20 cellular contexts compared by ENCODE assay signal in the genomic region with DNA sequence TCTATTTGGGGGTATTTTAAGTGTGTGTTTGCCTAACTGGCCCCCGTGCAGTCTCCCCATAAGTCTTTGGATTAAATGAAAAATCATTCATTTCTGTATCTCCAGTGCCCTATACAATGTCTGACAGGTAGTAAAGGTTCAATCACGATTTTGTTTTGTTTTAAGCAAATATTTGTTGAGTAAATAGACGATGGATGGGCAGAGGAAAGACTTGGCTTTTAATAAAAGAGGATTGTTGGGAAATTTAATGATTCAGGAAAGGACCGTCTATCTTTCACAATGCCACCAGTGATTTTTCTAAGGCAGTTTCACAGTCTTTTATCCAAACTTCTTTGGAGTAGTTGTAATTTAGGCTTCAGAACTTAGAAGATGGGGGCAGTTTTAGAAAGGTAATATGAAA.
DNase-seq lines count a peak whose midpoint lies in the region; ATAC-seq, FAIRE-seq and TF ChIP-seq lines count a peak whose summit lies in the region.
"Had no signal": no experiment of that assay in that cellular context is flagged by ENCODE, and none has a peak within 500 bp of the region (broad histone marks: within the 10 kb centered on the region; RNA-seq: fewer than 3 reads in every experiment).

No MANE protein-coding gene starts in this region.

- in situ Hi-C loops in HepG2 (cut with HindIII; ENCODE audit: extremely low pct_ligation_motif_present, low pct_unique_long_range_greater_than_20kb), result no loop called here

- H3K4me1 ChIP-seq in liver (ENCODE audit: control insufficient read depth in 4 of 4, insufficient read depth in 4 of 4, low read length in 3 of 4) (peaks cover 1 to 5% (median 4%) of the 10 kb centered on the region in 4 donors), HepG2 (ENCODE audit: insufficient read depth, low read length) (no peaks in the 10 kb centered on the region), Karpas-422 (ENCODE audit: low read length) (no peaks in the 10 kb centered on the region)
- H3K4me1 ChIP-seq: BLaER1 treated with 17β-estradiol and CSF1 and Interleukin-3, amounts not matched to agents 10 nM and 100 nM; Caco-2 had no signal

- H3K36me3 Mint-ChIP-seq in activated T-helper 2 cell treated with anti-CD3 and anti-CD28 coated beads, Interferon-gamma antibody, Interleukin-2, Interleukin-4, amounts not matched to agents 10 μg/mL and 5 μg/mL and 100 μg/mL, durations not matched to agents 14 hours and 24 hours and 36 hours (ENCODE audit: low read depth), result no peaks in the 10 kb centered on the region
- H3K36me3 Mint-ChIP-seq: CD8-positive, alpha-beta T cell had no signal

- no peaks in the 10 kb centered on the region; the same call in 1 of the 2 replicates for H3K9me2 ChIP-seq in Karpas-422 (replicated peaks; ENCODE audit: insufficient read depth, low read length)

- H3K79me2 ChIP-seq in HepG2 (ENCODE audit: insufficient read depth, low read length), result no peaks in the 10 kb centered on the region
- H3K79me2 ChIP-seq in Karpas-422 (ENCODE audit: low read length), result no peaks in the 10 kb centered on the region

- BruUV-seq in HepG2 (replicated peaks; lab: Mats Ljungman, UMichigan), result no TSS peak

- no peaks in the 10 kb centered on the region for H3K9me3 Mint-ChIP-seq in activated T-helper 2 cell treated with anti-CD3 and anti-CD28 coated beads, Interferon-gamma antibody, Interleukin-2, Interleukin-4, amounts not matched to agents 10 μg/mL and 5 μg/mL and 100 μg/mL, durations not matched to agents 14 hours and 24 hours and 36 hours
- H3K9me3 Mint-ChIP-seq: CD8-positive, alpha-beta T cell had no signal

- CTCF ChIA-PET in HepG2 (lab: Yijun Ruan, JAX; ENCODE audit: low intra/inter-chr PET ratio, low total read pairs), result no interaction called here

- H3K36me3 ChIP-seq in liver (ENCODE audit: control insufficient read depth in 4 of 4, insufficient read depth in 3 of 4, low read depth in 1 of 4, low read length in 3 of 4), result no peaks in the 10 kb centered on the region
- H3K36me3 ChIP-seq in HepG2 (replicated peaks in 1 of 2; ENCODE audit: control insufficient read depth in 1 of 2, insufficient read depth in 2 of 2, low read length in 2 of 2), result no peaks in the 10 kb centered on the region
- no peaks in the 10 kb centered on the region for H3K36me3 ChIP-seq in Karpas-422 (ENCODE audit: insufficient read depth, low read length)
- H3K36me3 ChIP-seq: BLaER1 treated with 17β-estradiol and CSF1 and Interleukin-3, amounts not matched to agents 10 nM and 100 nM had no signal

- POLR2A ChIA-PET in HepG2 (lab: Yijun Ruan, JAX), result no interaction called here

- H3K4me1 Mint-ChIP-seq in activated T-helper 2 cell treated with anti-CD3 and anti-CD28 coated beads, Interferon-gamma antibody, Interleukin-2, Interleukin-4, amounts not matched to agents 10 μg/mL and 5 μg/mL and 100 μg/mL, durations not matched to agents 14 hours and 24 hours and 36 hours (ENCODE audit: low read depth), result no peaks in the 10 kb centered on the region
- H3K4me1 Mint-ChIP-seq: B cell had no signal

- H3K27ac Mint-ChIP-seq in activated T-helper 2 cell treated with anti-CD3 and anti-CD28 coated beads, Interferon-gamma antibody, Interleukin-2, Interleukin-4, amounts not matched to agents 10 μg/mL and 5 μg/mL and 100 μg/mL, durations not matched to agents 14 hours and 24 hours and 36 hours, result no peak overlapping the region
- H3K27ac Mint-ChIP-seq: B cell; CD4-positive, alpha-beta T cell; CD8-positive, alpha-beta T cell had no signal

- TF ChIP-seq EP300 in HepG2 (IDR thresholded peaks at IDR 0.05; ENCODE audit: low read depth in 2 of 2, low read length in 2 of 2), result no peak
- TF ChIP-seq EP300 in HepG2 (CRISPR knock-in tag; IDR thresholded peaks at IDR 0.05; ENCODE audit: borderline replicate concordance), result no peak

- DNase-seq in HepG2 (ENCODE audit: low spot score) (no peak), Karpas-422 (peak; percentile 33)
- DNase-seq in activated CD4-positive, CD25-positive, alpha-beta regulatory T cell treated with anti-CD3 and anti-CD28 coated beads, Interleukin-2, amount 50 U/mL, for 72 hours, result no peak
- DNase-seq in activated T-helper 2 cell treated with anti-CD3 and anti-CD28 coated beads, Interferon-gamma antibody, Interleukin-2, Interleukin-4, amounts not matched to agents 10 μg/mL and 5 μg/mL and 100 μg/mL, durations not matched to agents 14 hours and 24 hours and 36 hours (ENCODE audit: low spot score), result no peak
- DNase-seq: 8988T; AML-193; Caco-2; Calu3; CD4-positive, alpha-beta T cell; CD8-positive, alpha-beta T cell; DMS79 treated with DMSO at 0.1 percent for 48 hours; GF-D8 had no signal

- no peaks in the 10 kb centered on the region for H4K20me1 ChIP-seq in HepG2 (ENCODE audit: insufficient read depth, low read length)
- no peaks in the 10 kb centered on the region for H4K20me1 ChIP-seq in Karpas-422 (ENCODE audit: insufficient read depth, low read depth, low read length)
- H4K20me1 ChIP-seq: BLaER1 treated with 17β-estradiol and CSF1 and Interleukin-3, amounts not matched to agents 10 nM and 100 nM had no signal

- H3K27me3 ChIP-seq in liver (ENCODE audit: control insufficient read depth in 4 of 4, insufficient read depth in 4 of 4, low read length in 3 of 4), result no peaks in the 10 kb centered on the region
- no peaks in the 10 kb centered on the region; a peak in 1 of 5 replicates for H3K27me3 ChIP-seq in HepG2 (ENCODE audit: control insufficient read depth in 1 of 2, insufficient read depth in 2 of 2, low read length in 2 of 2)
- no peaks in the 10 kb centered on the region for H3K27me3 ChIP-seq in Karpas-422 (ENCODE audit: low read length)
- H3K27me3 ChIP-seq: BLaER1 treated with 17β-estradiol and CSF1 and Interleukin-3, amounts not matched to agents 10 nM and 100 nM had no signal

- TF ChIP-seq RAD21 in liver (IDR thresholded peaks at IDR 0.05) (peak in 1 of 2 donors; percentile 21), HepG2 (CRISPR knock-in tag; IDR thresholded peaks at IDR 0.05) (no peak)

- H3K9ac ChIP-seq in liver (ENCODE audit: low read depth in 1 of 2, low read length in 2 of 2) (no peak overlapping the region), HepG2 (ENCODE audit: insufficient read depth, low read depth, low read length) (no peak overlapping the region), Karpas-422 (ENCODE audit: low read length) (no peak overlapping the region)
- H3K9ac ChIP-seq: BLaER1 treated with 17β-estradiol and CSF1 and Interleukin-3, amounts not matched to agents 10 nM and 100 nM had no signal

- no peak for FAIRE-seq in HepG2 (lab: Jason Lieb, UNC)
- FAIRE-seq: D721Med, G401.6, GM12891, GM18507 had no signal

- TF ChIP-seq POLR2A in HepG2 (IDR thresholded peaks at IDR 0.05; ENCODE audit: insufficient read depth in 1 of 2, low read depth in 2 of 2, low read length in 2 of 2), result no peak

- intact Hi-C loops in HepG2 (cut with micrococcal nuclease; ENCODE audit: unreplicated experiment), result no loop called here
- intact Hi-C loops in activated T-helper 2 cell treated with anti-CD3 and anti-CD28 coated beads, Interferon-gamma antibody, Interleukin-2, Interleukin-4, amounts not matched to agents 10 μg/mL and 5 μg/mL and 100 μg/mL, durations not matched to agents 14 hours and 24 hours and 36 hours (cut with micrococcal nuclease), result no loop called here

- H3K27me3 Mint-ChIP-seq in activated T-helper 2 cell treated with anti-CD3 and anti-CD28 coated beads, Interferon-gamma antibody, Interleukin-2, Interleukin-4, amounts not matched to agents 10 μg/mL and 5 μg/mL and 100 μg/mL, durations not matched to agents 14 hours and 24 hours and 36 hours (ENCODE audit: low read depth), result no peaks in the 10 kb centered on the region
- H3K27me3 Mint-ChIP-seq: B cell; CD4-positive, alpha-beta T cell had no signal

- H2AFZ ChIP-seq in HepG2 (ENCODE audit: low read length) (no peak overlapping the region), Karpas-422 (ENCODE audit: low read length) (no peak overlapping the region)

- no peak for ATAC-seq in HepG2
- ATAC-seq: CD8-positive, alpha-beta T cell had no signal

- H3K4me3 Mint-ChIP-seq in activated T-helper 2 cell treated with anti-CD3 and anti-CD28 coated beads, Interferon-gamma antibody, Interleukin-2, Interleukin-4, amounts not matched to agents 10 μg/mL and 5 μg/mL and 100 μg/mL, durations not matched to agents 14 hours and 24 hours and 36 hours (ENCODE audit: low read depth), result no peak overlapping the region
- H3K4me3 Mint-ChIP-seq: B cell; CD4-positive, alpha-beta T cell; CD8-positive, alpha-beta T cell had no signal

- H3K27ac ChIP-seq in liver (ENCODE audit: low read depth in 1 of 2, low read length in 2 of 2) (no peak overlapping the region), HepG2 (ENCODE audit: extremely low read length, insufficient read depth, low read length) (no peak overlapping the region), Karpas-422 (ENCODE audit: low read length) (no peak overlapping the region)
- H3K27ac ChIP-seq: BLaER1 treated with 17β-estradiol and CSF1 and Interleukin-3, amounts not matched to agents 10 nM and 100 nM; C4-2B had no signal

- H3K9me3 ChIP-seq in liver (ENCODE audit: control insufficient read depth in 4 of 4, low read length in 3 of 4) (no peaks in the 10 kb centered on the region), HepG2 (ENCODE audit: low read length) (no peaks in the 10 kb centered on the region), Karpas-422 (ENCODE audit: low read length) (no peaks in the 10 kb centered on the region)
- H3K9me3 ChIP-seq: BLaER1 treated with 17β-estradiol and CSF1 and Interleukin-3, amounts not matched to agents 10 nM and 100 nM; Caco-2 had no signal

- no peak overlapping the region for H3K4me3 ChIP-seq in liver (ENCODE audit: low read depth in 1 of 3, low read length in 3 of 3)
- H3K4me3 ChIP-seq in HepG2 (replicated peaks in 1 of 3; ENCODE audit: insufficient read depth in 1 of 3, low read depth in 2 of 3, low read length in 3 of 3), result no peak overlapping the region
- H3K4me3 ChIP-seq in Karpas-422 (ENCODE audit: low read length), result no peak overlapping the region
- H3K4me3 ChIP-seq: BLaER1 treated with 17β-estradiol and CSF1 and Interleukin-3, amounts not matched to agents 10 nM and 100 nM had no signal

- TF ChIP-seq CTCF in liver (IDR thresholded peaks at IDR 0.05; ENCODE audit: low read depth, low read length, missing input control), result no peak
- no peak for TF ChIP-seq CTCF in HepG2 (CRISPR knock-in tag; IDR thresholded peaks at IDR 0.05)

- H3K4me2 ChIP-seq in HepG2 (ENCODE audit: low read depth, low read length) (no peak overlapping the region), Karpas-422 (ENCODE audit: low read depth, low read length, poor library complexity, severe bottlenecking) (no peak overlapping the region)
- H3K4me2 ChIP-seq: BLaER1 treated with 17β-estradiol and CSF1 and Interleukin-3, amounts not matched to agents 10 nM and 100 nM had no signal

- WGBS in liver, result 32% methylated on average over 4 of the region's 4 CpGs
- 2% methylated on average over 4 of the region's 4 CpGs for WGBS in HepG2 (ENCODE audit: low lambda C conversion rate)

TF ChIP-seq in liver, 16 proteins besides CTCF, POLR2A, EP300 and RAD21 (continues in another document):
- TF ChIP-seq JUND (IDR thresholded peaks at IDR 0.05) (peak in 1 of 2 donors; percentile 52), HNF4A (conservative IDR thresholded peaks at IDR 0.05) (peak in 1 of 2 donors; percentile 39), EGR1 (IDR thresholded peaks at IDR 0.05; ENCODE audit: low read depth in 2 of 2) (no peak)

TF ChIP-seq in HepG2, 621 proteins besides CTCF, POLR2A, EP300 and RAD21 (continues in another document):
- no peak for TF ChIP-seq ZNF737 (CRISPR knock-in tag; IDR thresholded peaks at IDR 0.05; ENCODE audit: borderline replicate concordance)
- TF ChIP-seq ZNF816 (CRISPR knock-in tag; IDR thresholded peaks at IDR 0.05; ENCODE audit: borderline replicate concordance), result no peak
